In the genomic region with DNA sequence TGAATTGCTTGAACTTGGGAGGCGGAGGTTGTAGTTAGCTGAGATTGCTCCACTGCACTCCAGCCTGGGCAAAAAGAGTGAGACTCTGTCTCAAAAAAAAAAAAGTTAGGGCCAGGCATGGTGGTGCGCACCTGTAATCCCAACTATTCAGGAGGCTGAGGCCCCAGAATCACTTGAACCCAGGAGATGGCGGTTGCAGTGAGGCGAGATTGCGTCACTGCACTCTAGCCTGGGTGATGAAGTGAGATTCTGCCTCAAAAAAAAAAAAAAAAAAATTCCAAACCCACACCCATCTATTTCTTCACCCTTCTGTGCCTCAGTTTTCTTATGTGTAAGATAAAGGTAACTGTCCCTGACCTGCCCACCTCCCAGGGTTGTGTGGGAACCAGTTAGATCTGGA, we compare ENCODE assay signal across 16 cellular contexts. TPM values are rescaled to one million over a fixed set of nuclear protein-coding genes. Genes with fewer than 3 reads are reported as not detected.
DNase-seq lines count a peak whose midpoint lies in the region; ATAC-seq and TF ChIP-seq lines count a peak whose summit lies in the region.
"Had no signal": no experiment of that assay in that cellular context is flagged by ENCODE, and none has a peak within 500 bp of the region (broad histone marks: within the 10 kb centered on the region; RNA-seq: fewer than 3 reads in every experiment).

No MANE protein-coding gene starts in this region.

- no peaks in the 10 kb centered on the region for H3K36me3 Mint-ChIP-seq in activated naive CD4-positive, alpha-beta T cell treated with anti-CD3 and anti-CD28 coated beads, Interleukin-2, amount 50 U/mL, for 24 hours
- peaks cover 7% of the 10 kb centered on the region for H3K36me3 Mint-ChIP-seq in mesothelial cell of epicardium

- H3K9me3 ChIP-seq in upper lobe of right lung: no peaks in the 10 kb centered on the region
- H3K9me3 ChIP-seq: heart left ventricle had no signal

- no peaks in the 10 kb centered on the region for H3K27me3 ChIP-seq in upper lobe of right lung
- H3K27me3 ChIP-seq: heart left ventricle had no signal

- H3K27me3 Mint-ChIP-seq in activated naive CD4-positive, alpha-beta T cell treated with anti-CD3 and anti-CD28 coated beads, Interleukin-2, amount 50 U/mL, for 24 hours: no peaks in the 10 kb centered on the region
- no peaks in the 10 kb centered on the region for H3K27me3 Mint-ChIP-seq in mesothelial cell of epicardium (ENCODE audit: low read depth)

- intact Hi-C loops in upper lobe of right lung (cut with DNase I): no loop called here

- no peak overlapping the region for H3K4me3 ChIP-seq in upper lobe of right lung

- H3K4me3 Mint-ChIP-seq in activated naive CD4-positive, alpha-beta T cell treated with anti-CD3 and anti-CD28 coated beads, Interleukin-2, amount 50 U/mL, for 24 hours: peak overlapping the region; percentile 56
- no peak overlapping the region for H3K4me3 Mint-ChIP-seq in mesothelial cell of epicardium
- H3K4me3 Mint-ChIP-seq: endodermal cell had no signal

- no peaks in the 10 kb centered on the region for H3K9me3 Mint-ChIP-seq in activated naive CD4-positive, alpha-beta T cell treated with anti-CD3 and anti-CD28 coated beads, Interleukin-2, amount 50 U/mL, for 24 hours
- no peaks in the 10 kb centered on the region for H3K9me3 Mint-ChIP-seq in mesothelial cell of epicardium
- H3K9me3 Mint-ChIP-seq: endodermal cell had no signal

- H3K27ac Mint-ChIP-seq in activated naive CD4-positive, alpha-beta T cell treated with anti-CD3 and anti-CD28 coated beads, Interleukin-2, amount 50 U/mL, for 24 hours: no peak overlapping the region
- peak overlapping the region; percentile 58 for H3K27ac Mint-ChIP-seq in mesothelial cell of epicardium
- H3K27ac Mint-ChIP-seq: endodermal cell had no signal

- peaks cover 35% of the 10 kb centered on the region for H3K4me1 ChIP-seq in upper lobe of right lung

- no peak for DNase-seq in activated naive CD4-positive, alpha-beta T cell treated with Interleukin-2 at 50 U/mL for 16 hours
- DNase-seq in mesothelial cell of epicardium (ENCODE audit: low spot score in 2 of 2, unreplicated experiment in 2 of 2) (no peak), upper lobe of right lung (no peak), NCI-H82 treated with DMSO at 0.1 percent for 48 hours (lab: John Stamatoyannopoulos, UW; ENCODE audit: unreplicated experiment) (no peak), activated gamma-delta T cell (lab: John Stamatoyannopoulos, UW) (no peak)
- no peak for DNase-seq in stimulated activated CD4-positive, alpha-beta T cell treated with anti-CD3 and anti-CD28 coated beads, Interleukin-2, amount 100 ng/mL, for 48 hours
- DNase-seq: activated CD4-positive, alpha-beta T cell treated with anti-CD3 and anti-CD28 coated beads, Interleukin-2, amount 50 U/mL, for 4 hours; AML-193; endodermal cell; mesendoderm; NCI-H510A; SIG-M5; trophoblast cell had no signal

- no peak for ATAC-seq in upper lobe of right lung
- ATAC-seq: heart left ventricle had no signal

- H3K36me3 ChIP-seq in upper lobe of right lung: no peaks in the 10 kb centered on the region
- H3K36me3 ChIP-seq: heart left ventricle had no signal

- H3K27ac ChIP-seq in VCaP (peak overlapping the region; percentile 46; the same call in 1 of the 2 replicates), upper lobe of right lung (peak overlapping the region; percentile 11)

- TF ChIP-seq CTCF in VCaP (conservative IDR thresholded peaks at IDR 0.05) (no peak), mesothelial cell of epicardium (IDR thresholded peaks at IDR 0.05; ENCODE audit: unreplicated experiment) (no peak), upper lobe of right lung (IDR thresholded peaks at IDR 0.05) (no peak)

- H3K4me1 Mint-ChIP-seq in activated naive CD4-positive, alpha-beta T cell treated with anti-CD3 and anti-CD28 coated beads, Interleukin-2, amount 50 U/mL, for 24 hours: peaks cover 30% of the 10 kb centered on the region
- H3K4me1 Mint-ChIP-seq in mesothelial cell of epicardium: peaks cover 48% of the 10 kb centered on the region

RNA-seq across cellular contexts. Expression of a gene that starts 11.0 kb away (rescaled TPM):
- total RNA-seq in mesothelial cell of epicardium: 65.3 to 67.3 TPM (median 65.7 TPM) in 3 replicates
- total RNA-seq in upper lobe of right lung: 57.4 TPM

RNA-seq across cellular contexts. Expression of a gene that starts 45.9 kb away (rescaled TPM):
- total RNA-seq in mesothelial cell of epicardium: 33.8 to 40.1 TPM (median 34.6 TPM) in 3 replicates
- 11.4 TPM for total RNA-seq in upper lobe of right lung
